Comparison of ENCODE assay signal across 15 cellular contexts in genomic region chr13:31067416-31068118, GRCh38.
DNase-seq lines count a peak whose midpoint lies in the region; ATAC-seq and TF ChIP-seq lines count a peak whose summit lies in the region.
"Had no signal": no experiment of that assay in that cellular context is flagged by ENCODE, and none has a peak within 500 bp of the region (broad histone marks: within the 10 kb centered on the region; RNA-seq: fewer than 3 reads in every experiment).

No MANE protein-coding gene starts in this region.

- H3K36me3 ChIP-seq in RWPE2 (ENCODE audit: low read depth) (no peaks in the 10 kb centered on the region), smooth muscle cell (ENCODE audit: low read depth) (no peaks in the 10 kb centered on the region)
- H3K36me3 ChIP-seq: upper lobe of right lung had no signal

- 69% methylated on average over 8 of the region's 8 CpGs for WGBS in smooth muscle cell (ENCODE audit: low lambda C conversion rate)

- no peak for DNase-seq in activated T-cell treated with anti-CD3 and anti-CD28 coated beads, Interleukin-2, amount 50 U/mL, for 4 hours
- DNase-seq in activated T-cell treated with anti-CD3 and anti-CD28 coated beads for 4 hours: no peak
- no peak for DNase-seq in RWPE2 (ENCODE audit: low spot score)
- DNase-seq in fibroblast of pulmonary artery (ENCODE audit: low read depth): peak; percentile 46
- no peak for DNase-seq in smooth muscle cell (lab: John Stamatoyannopoulos, UW; ENCODE audit: unreplicated experiment)
- DNase-seq in retina: no peak
- DNase-seq: activated CD4-positive, CD25-positive, alpha-beta regulatory T cell; AML-193; kidney; naive thymus-derived CD8-positive, alpha-beta T cell; small intestine; upper lobe of right lung had no signal

- H3K9me3 ChIP-seq in RWPE2 (ENCODE audit: severe bottlenecking): no peaks in the 10 kb centered on the region
- no peaks in the 10 kb centered on the region for H3K9me3 ChIP-seq in smooth muscle cell (replicated peaks; ENCODE audit: low read depth)
- H3K9me3 ChIP-seq: upper lobe of right lung had no signal

- H3K27me3 ChIP-seq in RWPE2 (ENCODE audit: insufficient read depth, poor library complexity, severe bottlenecking) (no peaks in the 10 kb centered on the region), smooth muscle cell (ENCODE audit: low read depth) (no peaks in the 10 kb centered on the region)
- H3K27me3 ChIP-seq: upper lobe of right lung had no signal

- peak overlapping the region; percentile 12 for H3K9ac ChIP-seq in smooth muscle cell (ENCODE audit: low read depth)

- H3K36me3 Mint-ChIP-seq in activated T-cell treated with anti-CD3 and anti-CD28 coated beads, Interleukin-2, amount 50 U/mL, for 4 hours (ENCODE audit: insufficient read depth): no peaks in the 10 kb centered on the region
- H3K36me3 Mint-ChIP-seq: naive thymus-derived CD8-positive, alpha-beta T cell had no signal

- H4K20me1 ChIP-seq in smooth muscle cell (ENCODE audit: low read depth): no peaks in the 10 kb centered on the region

- H3K79me2 ChIP-seq in smooth muscle cell (ENCODE audit: low read depth): no peaks in the 10 kb centered on the region

- peaks cover 17% of the 10 kb centered on the region for H3K4me1 ChIP-seq in RWPE2 (ENCODE audit: insufficient read depth, poor library complexity, severe bottlenecking)
- H3K4me1 ChIP-seq in smooth muscle cell (ENCODE audit: low read depth): peaks cover 3% of the 10 kb centered on the region
- H3K4me1 ChIP-seq: upper lobe of right lung had no signal

- H3K27ac ChIP-seq in RWPE2 (ENCODE audit: poor library complexity, severe bottlenecking) (peak overlapping the region; percentile 41), smooth muscle cell (ENCODE audit: low read depth) (peak overlapping the region; percentile 65)
- H3K27ac ChIP-seq: upper lobe of right lung had no signal

- H2AFZ ChIP-seq in smooth muscle cell (ENCODE audit: low read depth): no peak overlapping the region

- no peaks in the 10 kb centered on the region for H3K27me3 Mint-ChIP-seq in activated T-cell treated with anti-CD3 and anti-CD28 coated beads, Interleukin-2, amount 50 U/mL, for 4 hours (ENCODE audit: low read depth)

- H3K4me2 ChIP-seq in smooth muscle cell: peak overlapping the region; percentile 63

- peak; percentile 47 to 61 for ATAC-seq in activated T-cell treated with anti-CD3 and anti-CD28 coated beads, Interleukin-2, amount 50 U/mL, for 4 hours
- ATAC-seq in RWPE2 (ENCODE audit: low read depth): peak; percentile 94
- ATAC-seq in HG02840 (IDR thresholded peaks at IDR 0.05; ENCODE audit: low FRiP score, unreplicated experiment): no peak
- ATAC-seq in HG02623 (IDR thresholded peaks at IDR 0.05; ENCODE audit: unreplicated experiment): no peak
- ATAC-seq: K562; naive thymus-derived CD8-positive, alpha-beta T cell; upper lobe of right lung had no signal

- no peak overlapping the region for H3K4me3 Mint-ChIP-seq in activated T-cell treated with anti-CD3 and anti-CD28 coated beads, Interleukin-2, amount 50 U/mL, for 4 hours
- H3K4me3 Mint-ChIP-seq: naive thymus-derived CD8-positive, alpha-beta T cell had no signal

- peaks cover 5% of the 10 kb centered on the region for H3F3A ChIP-seq in smooth muscle cell (ENCODE audit: low read depth)

- TF ChIP-seq CTCF in RWPE2 (IDR thresholded peaks at IDR 0.05; ENCODE audit: poor library complexity, severe bottlenecking) (no peak), fibroblast of pulmonary artery (IDR thresholded peaks at IDR 0.05; ENCODE audit: low read length, missing control alignments) (no peak), smooth muscle cell (IDR thresholded peaks at IDR 0.05; ENCODE audit: borderline replicate concordance, insufficient read depth, poor library complexity, severe bottlenecking) (no peak)

- peaks cover 8% of the 10 kb centered on the region for H3K4me1 Mint-ChIP-seq in activated T-cell treated with anti-CD3 and anti-CD28 coated beads, Interleukin-2, amount 50 U/mL, for 4 hours (ENCODE audit: low read depth)
- H3K4me1 Mint-ChIP-seq: naive thymus-derived CD8-positive, alpha-beta T cell had no signal

- no peak overlapping the region for H3K4me3 ChIP-seq in RWPE2 (ENCODE audit: severe bottlenecking)
- H3K4me3 ChIP-seq in fibroblast of pulmonary artery (replicated peaks; ENCODE audit: low read depth, low read length): no peak overlapping the region
- no peak overlapping the region for H3K4me3 ChIP-seq in smooth muscle cell
- H3K4me3 ChIP-seq: K562, upper lobe of right lung had no signal

- no peaks in the 10 kb centered on the region for H3K9me3 Mint-ChIP-seq in activated T-cell treated with anti-CD3 and anti-CD28 coated beads, Interleukin-2, amount 50 U/mL, for 4 hours

Comparison
In these comparisons a context has a peak if more than half of its experiments do, and no peak if none do; other contexts are left out.
1. ATAC-seq: peak in activated T-cell treated with anti-CD3 and anti-CD28 coated beads, Interleukin-2, amount 50 U/mL, for 4 hours (2 of 2) and RWPE2 (single experiment); none in HG02840 (single experiment) and HG02623 (single experiment).